In genomic region chr4:165027762-165028402, GRCh38 we compare ENCODE assay signal across 1 cellular context.
TF ChIP-seq lines count a peak whose summit lies in the region.

No MANE protein-coding gene starts in this region.

TF ChIP-seq in GM23338, 12 proteins besides CTCF, POLR2A, EP300 and RAD21 (continued from another document):
- no peak for TF ChIP-seq ZNF462 (CRISPR knock-in tag; IDR thresholded peaks at IDR 0.05)
- no peak for TF ChIP-seq POLR2AphosphoS5 (IDR thresholded peaks at IDR 0.05; ENCODE audit: low read depth)
- no peak for TF ChIP-seq ZNF331 (CRISPR knock-in tag; IDR thresholded peaks at IDR 0.05; ENCODE audit: low read depth)
- TF ChIP-seq ZNF114 (CRISPR knock-in tag; IDR thresholded peaks at IDR 0.05) = no peak
- TF ChIP-seq REST (IDR thresholded peaks at IDR 0.05; ENCODE audit: unreplicated experiment) = no peak
- TF ChIP-seq EZH2 (IDR thresholded peaks at IDR 0.05; ENCODE audit: low read depth, unreplicated experiment) = no peak
- no peak for TF ChIP-seq STAT1 (IDR thresholded peaks at IDR 0.05; ENCODE audit: unreplicated experiment)
TF ChIP-seq in GM23338: peak in this region for 0.
